In genomic region chr1:109548321-109549267, GRCh38 we compare ENCODE assay signal across 8 cellular contexts. TPM values are rescaled to one million over a fixed set of nuclear protein-coding genes. Genes with fewer than 3 reads are reported as not detected.
DNase-seq lines count a peak whose midpoint lies in the region; ATAC-seq and TF ChIP-seq lines count a peak whose summit lies in the region.

TSS of gene GNAI3 (plus strand) at chr1:109548615. CDS start at chr1:109548721, 106 bp downstream.

- H3K27me3 ChIP-seq in DND-41 (ENCODE audit: insufficient read depth, low read length, poor library complexity) (no peaks in the 10 kb centered on the region), Peyer's patch (no peaks in the 10 kb centered on the region), esophagus muscularis mucosa (no peaks in the 10 kb centered on the region), muscle layer of duodenum (ENCODE audit: low read depth, low read length) (no peaks in the 10 kb centered on the region)

- H3K27ac ChIP-seq in DND-41 (ENCODE audit: low read length) (peak within 1 kb of the TSS; percentile 88), KOPT-K1 (ENCODE audit: low read depth, low read length, poor library complexity, severe bottlenecking) (peak within 1 kb of the TSS; percentile 89), Peyer's patch (peak within 1 kb of the TSS; percentile 91 to 95 (median 94)), esophagus muscularis mucosa (replicated peaks in 1 of 4) (peak within 1 kb of the TSS; percentile 94 to 96 (median 96)), muscle layer of duodenum (ENCODE audit: low read length) (peak within 1 kb of the TSS; percentile 99)

- H3K4me1 ChIP-seq in DND-41 (ENCODE audit: insufficient read depth, low read length) (peaks cover 49% of the 10 kb centered on the region), Peyer's patch (peaks cover 0 to 41% (median 4%) of the 10 kb centered on the region in 4 donors), esophagus muscularis mucosa (peaks cover 21 to 59% (median 56%) of the 10 kb centered on the region in 4 donors), muscle layer of duodenum (ENCODE audit: control insufficient read depth in 1 of 2, insufficient read depth in 2 of 2, low read length in 2 of 2) (peaks cover 11 to 31% of the 10 kb centered on the region in 2 donors)

- H3K9me3 ChIP-seq in DND-41 (ENCODE audit: insufficient read depth, low read length, severe bottlenecking) (no peaks in the 10 kb centered on the region), KOPT-K1 (ENCODE audit: insufficient read depth, low read length, poor library complexity, severe bottlenecking) (no peaks in the 10 kb centered on the region), Peyer's patch (no peaks in the 10 kb centered on the region), esophagus muscularis mucosa (no peaks in the 10 kb centered on the region), muscle layer of duodenum (ENCODE audit: control insufficient read depth in 1 of 2, low read length in 2 of 2) (no peaks in the 10 kb centered on the region)

- peak; percentile 100 for TF ChIP-seq POLR2A in Peyer's patch (IDR thresholded peaks at IDR 0.05)
- TF ChIP-seq POLR2A in esophagus muscularis mucosa (IDR thresholded peaks at IDR 0.05; ENCODE audit: low read depth): peak; percentile 90

- DNase-seq in DND-41 (peak; percentile 97), Peyer's patch (peak; percentile 97 to 99 (median 98)), activated T-helper 1 cell treated with Interleukin-2 at 50 U/mL for 16 hours (ENCODE audit: low read depth) (peak; percentile 93), esophagus muscularis mucosa (ENCODE audit: extremely low spot score) (peak; percentile 98)
- peak; percentile 94 for DNase-seq in stimulated activated CD8-positive, alpha-beta memory T cell treated with anti-CD3 and anti-CD28 coated beads, Interleukin-7, amount 100 ng/mL, for 24 hours (ENCODE audit: low read depth)

- TF ChIP-seq EP300 in esophagus muscularis mucosa (IDR thresholded peaks at IDR 0.05): no peak

- TF ChIP-seq CTCF in DND-41 (IDR thresholded peaks at IDR 0.05; ENCODE audit: borderline replicate concordance, extremely low read depth, low read length, poor library complexity, severe bottlenecking): no peak
- no peak for TF ChIP-seq CTCF in Peyer's patch (IDR thresholded peaks at IDR 0.05)
- peak in 2 of 3 experiments; percentile 1 to 8 for TF ChIP-seq CTCF in esophagus muscularis mucosa (IDR thresholded peaks at IDR 0.05)

- H3K36me3 ChIP-seq in DND-41 (ENCODE audit: insufficient read depth, low read length): no peaks in the 10 kb centered on the region; the same call in 1 of the 2 replicates
- no peaks in the 10 kb centered on the region; the same call in 1 of the 2 replicates for H3K36me3 ChIP-seq in KOPT-K1 (ENCODE audit: insufficient read depth, low read length)
- no peaks in the 10 kb centered on the region for H3K36me3 ChIP-seq in Peyer's patch
- no peaks in the 10 kb centered on the region for H3K36me3 ChIP-seq in esophagus muscularis mucosa
- peaks cover 0 to 4% of the 10 kb centered on the region in 2 donors for H3K36me3 ChIP-seq in muscle layer of duodenum (ENCODE audit: control insufficient read depth in 1 of 2, insufficient read depth in 2 of 2, low read length in 2 of 2)

- peak within 1 kb of the TSS; percentile 79 for H3K9ac ChIP-seq in DND-41 (ENCODE audit: low read depth, low read length)

- H4K20me1 ChIP-seq in DND-41 (ENCODE audit: insufficient read depth, low read length): peaks cover 16% of the 10 kb centered on the region

- H2AFZ ChIP-seq in DND-41 (ENCODE audit: low read depth, low read length): peak within 1 kb of the TSS; percentile 95

- peaks cover 69% of the 10 kb centered on the region for H3K79me2 ChIP-seq in DND-41 (ENCODE audit: insufficient read depth, low read length)

- WGBS in esophagus muscularis mucosa: under 1% methylated on average over 55 of the region's 68 CpGs

- intact Hi-C loops in esophagus muscularis mucosa (cut with DNase I): loop anchor here (2.0 to 10.0 kb wide), 2 partner anchors 72 to 436 kb away; partner anchors contain the start of gene AHCYL1

- peak within 1 kb of the TSS; percentile 80 for H3K4me2 ChIP-seq in DND-41 (ENCODE audit: insufficient read depth, low read length)

- peak within 1 kb of the TSS; percentile 71 to 98 for H3K4me3 ChIP-seq in DND-41 (ENCODE audit: low read depth in 1 of 2, low read length in 2 of 2)
- H3K4me3 ChIP-seq in Peyer's patch: peak within 1 kb of the TSS; percentile 67 to 82 (median 76)
- H3K4me3 ChIP-seq in esophagus muscularis mucosa: peak within 1 kb of the TSS; percentile 86 to 96 (median 92)
- peak within 1 kb of the TSS; percentile 81 to 90 for H3K4me3 ChIP-seq in muscle layer of duodenum (ENCODE audit: low read depth in 1 of 2, low read length in 2 of 2)

- peak; percentile 94 for ATAC-seq in DND-41 (ENCODE audit: insufficient read depth, low read depth)
- peak; percentile 81 for ATAC-seq in GM21825 (IDR thresholded peaks at IDR 0.05; ENCODE audit: unreplicated experiment)

RNA-seq across cellular contexts. Expression of gene GNAI3, which starts in this region (rescaled TPM):
- total RNA-seq in Peyer's patch (1 to 10 TPM; 4.1 to 6.8 (median 5.8) TPM), esophagus muscularis mucosa (1 to 10 TPM; 5.9 to 7.2 (median 6.6) TPM)

Comparison
In these comparisons a context has a peak if more than half of its experiments do, and no peak if none do; other contexts are left out.
1. Peak in every context shown above with its lines: DNase-seq, ATAC-seq, H3K4me3 ChIP-seq and H3K27ac ChIP-seq.
2. CTCF ChIP-seq: peak in esophagus muscularis mucosa (2 of 3); none in DND-41 (single experiment) and Peyer's patch (0 of 6).